ENCODE assay signal across 20 cellular contexts in the genomic region with DNA sequence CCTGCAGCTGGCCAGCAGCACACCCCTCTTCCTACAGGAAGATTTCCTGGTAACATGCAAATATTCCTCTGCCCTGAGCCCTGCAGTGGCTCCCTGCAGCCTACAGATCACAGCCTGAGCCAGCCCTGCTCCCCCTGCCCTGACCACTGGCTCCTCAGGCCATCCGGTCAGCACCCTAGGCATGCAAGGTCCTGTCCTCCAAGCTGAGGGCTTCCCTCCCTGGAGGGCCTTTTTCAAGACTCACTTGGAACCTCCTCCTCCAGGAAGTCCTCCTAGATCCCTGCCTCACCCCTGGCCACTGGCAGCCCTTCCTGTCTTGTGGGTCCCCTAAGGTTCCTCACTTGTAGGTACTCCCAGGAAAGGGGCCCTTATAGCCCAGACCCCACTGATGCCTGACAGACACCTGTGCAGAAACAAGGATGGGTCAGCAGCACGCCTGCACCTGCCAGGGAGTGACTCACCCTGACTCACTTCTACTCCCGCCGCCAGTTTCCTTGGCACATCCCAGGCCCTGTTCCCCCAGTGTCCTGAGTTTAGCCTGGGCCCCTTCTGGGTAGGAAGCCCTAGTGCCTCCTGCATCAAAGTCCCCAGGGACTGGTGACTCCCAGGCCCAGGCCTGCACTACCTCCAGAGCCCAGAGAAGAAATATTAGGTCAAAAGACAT. TPM values are rescaled to one million over a fixed set of nuclear protein-coding genes. Genes with fewer than 3 reads are reported as not detected.
DNase-seq lines count a peak whose midpoint lies in the region; FAIRE-seq and TF ChIP-seq lines count a peak whose summit lies in the region.
"Had no signal": no experiment of that assay in that cellular context is flagged by ENCODE, and none has a peak within 500 bp of the region (broad histone marks: within the 10 kb centered on the region; RNA-seq: fewer than 3 reads in every experiment).

No MANE protein-coding gene starts in this region.

- H3K36me3 Mint-ChIP-seq in activated CD4-positive, alpha-beta memory T cell treated with anti-CD3 and anti-CD28 coated beads for 36 hours = no peaks in the 10 kb centered on the region
- peaks cover 3% of the 10 kb centered on the region for H3K36me3 Mint-ChIP-seq in activated CD4-positive, alpha-beta memory T cell treated with anti-CD3 and anti-CD28 coated beads, Interleukin-2, amount 10 ng/mL, durations not matched to agents 7 days and 5 days (ENCODE audit: low read depth)
- H3K36me3 Mint-ChIP-seq: CD4-positive, CD25-positive, alpha-beta regulatory T cell; naive thymus-derived CD8-positive, alpha-beta T cell had no signal

- H3K27me3 Mint-ChIP-seq in activated CD4-positive, alpha-beta memory T cell treated with anti-CD3 and anti-CD28 coated beads for 36 hours = peaks cover 33% of the 10 kb centered on the region
- peaks cover 38% of the 10 kb centered on the region for H3K27me3 Mint-ChIP-seq in activated CD4-positive, alpha-beta memory T cell treated with anti-CD3 and anti-CD28 coated beads, Interleukin-2, amount 10 ng/mL, durations not matched to agents 7 days and 5 days

- BruUV-seq in endothelial cell of umbilical vein (replicated peaks; lab: Mats Ljungman, UMichigan) = no TSS peak

- no peak overlapping the region for H3K27ac Mint-ChIP-seq in activated CD4-positive, alpha-beta memory T cell treated with anti-CD3 and anti-CD28 coated beads for 36 hours
- H3K27ac Mint-ChIP-seq in activated CD4-positive, alpha-beta memory T cell treated with anti-CD3 and anti-CD28 coated beads, Interleukin-2, amount 10 ng/mL, durations not matched to agents 7 days and 5 days = no peak overlapping the region
- H3K27ac Mint-ChIP-seq: CD4-positive, CD25-positive, alpha-beta regulatory T cell; dendritic cell treated with granulocyte-macrophage colony-stimulating factor and Interleukin-4, amounts not matched to agents 40 ng/mL and 50 ng/mL, for 4 days had no signal

- peaks cover 6% of the 10 kb centered on the region for H3K4me1 Mint-ChIP-seq in activated CD4-positive, alpha-beta memory T cell treated with anti-CD3 and anti-CD28 coated beads for 36 hours (ENCODE audit: low read depth)
- peaks cover 15% of the 10 kb centered on the region for H3K4me1 Mint-ChIP-seq in activated CD4-positive, alpha-beta memory T cell treated with anti-CD3 and anti-CD28 coated beads, Interleukin-2, amount 10 ng/mL, durations not matched to agents 7 days and 5 days

- H2AFZ ChIP-seq in endothelial cell of umbilical vein (ENCODE audit: low read depth, low read length) = no peak overlapping the region

- no peak overlapping the region for H3K27ac ChIP-seq in endothelial cell of umbilical vein (ENCODE audit: insufficient read depth, low read depth, low read length)
- H3K27ac ChIP-seq: 22Rv1, esophagus squamous epithelium, WERI-Rb-1 had no signal

- no peaks in the 10 kb centered on the region for H3K36me3 ChIP-seq in endothelial cell of umbilical vein (ENCODE audit: control insufficient read depth in 2 of 2, extremely low read depth in 1 of 2, insufficient read depth in 2 of 2, low read length in 2 of 2)
- H3K36me3 ChIP-seq: WERI-Rb-1 had no signal

- DNase-seq in activated CD4-positive, alpha-beta memory T cell treated with anti-CD3 and anti-CD28 coated beads for 36 hours = no peak
- no peak for DNase-seq in activated CD4-positive, alpha-beta memory T cell treated with anti-CD3 and anti-CD28 coated beads, Interleukin-2, amount 10 ng/mL, durations not matched to agents 7 days and 5 days
- DNase-seq in NB4 (ENCODE audit: low read depth) = peak; percentile 46
- DNase-seq in endothelial cell of umbilical vein (ENCODE audit: low read depth, low spot score) = peak; percentile 28
- peak; percentile 39 for DNase-seq in renal cortical epithelial cell (ENCODE audit: low read depth)
- DNase-seq in stimulated activated CD4-positive, alpha-beta T cell treated with anti-CD3 and anti-CD28 coated beads, Interleukin-4, amount 100 ng/mL, for 1 hour = no peak
- DNase-seq in AML-193 (lab: John Stamatoyannopoulos, UW) = no peak
- no peak for DNase-seq in GM10266 (ENCODE audit: extremely low spot score)
- DNase-seq: activated effector memory CD4-positive, alpha-beta T cell treated with Interleukin-2 at 50 U/mL for 16 hours; CD4-positive, CD25-positive, alpha-beta regulatory T cell; esophagus squamous epithelium; GDM1; left ventricle myocardium superior; naive thymus-derived CD8-positive, alpha-beta T cell; retina; substantia nigra; WERI-Rb-1 had no signal

- peaks cover 14% of the 10 kb centered on the region for H3K4me1 ChIP-seq in endothelial cell of umbilical vein (ENCODE audit: control insufficient read depth, extremely low read depth, insufficient read depth, low read length)

- intact Hi-C loops in activated CD4-positive, alpha-beta memory T cell treated with anti-CD3 and anti-CD28 coated beads for 36 hours (cut with micrococcal nuclease) = no loop called here
- intact Hi-C loops in endothelial cell of umbilical vein (cut with micrococcal nuclease) = no loop called here

- H3K4me3 ChIP-seq in NB4 (ENCODE audit: low read depth, low read length) (no peak overlapping the region), endothelial cell of umbilical vein (replicated peaks in 1 of 3; ENCODE audit: insufficient read depth in 1 of 3, low read depth in 1 of 3, low read length in 3 of 3) (no peak overlapping the region)

- no peak overlapping the region for H3K9ac ChIP-seq in endothelial cell of umbilical vein (replicated peaks; ENCODE audit: extremely low read depth, insufficient read depth, low read length)

- H3K79me2 ChIP-seq in endothelial cell of umbilical vein (ENCODE audit: control insufficient read depth, insufficient read depth, low read length) = no peaks in the 10 kb centered on the region

- H3K9me1 ChIP-seq in endothelial cell of umbilical vein (replicated peaks; ENCODE audit: control insufficient read depth, extremely low read depth, insufficient read depth, low read length) = no peaks in the 10 kb centered on the region

- H4K20me1 ChIP-seq in endothelial cell of umbilical vein (replicated peaks; ENCODE audit: control insufficient read depth, extremely low read depth, insufficient read depth, low read length) = no peaks in the 10 kb centered on the region

- peaks cover 0 to 12% of the 10 kb centered on the region in 2 experiments for H3K27me3 ChIP-seq in endothelial cell of umbilical vein (ENCODE audit: control insufficient read depth in 2 of 2, insufficient read depth in 2 of 2, low read length in 2 of 2)

- peak; percentile 24 for FAIRE-seq in endothelial cell of umbilical vein (lab: Jason Lieb, UNC)
- FAIRE-seq: astrocyte had no signal

- no peak overlapping the region for H3K4me2 ChIP-seq in endothelial cell of umbilical vein (ENCODE audit: insufficient read depth, low read length)

- TF ChIP-seq POLR2A in NB4 (IDR thresholded peaks at IDR 0.05; ENCODE audit: extremely low read depth, insufficient read length) (no peak), endothelial cell of umbilical vein (IDR thresholded peaks at IDR 0.05; ENCODE audit: low read depth, low read length) (no peak)

- TF ChIP-seq CTCF in NB4 (IDR thresholded peaks at IDR 0.05; ENCODE audit: low read depth, low read length) (no peak), endothelial cell of umbilical vein (IDR thresholded peaks at IDR 0.05; ENCODE audit: extremely low read depth in 1 of 2, insufficient read depth in 1 of 2, low read depth in 1 of 2, low read length in 2 of 2) (no peak), GM10266 (IDR thresholded peaks at IDR 0.05; ENCODE audit: control insufficient read depth, insufficient read depth, low read depth, missing control alignments) (no peak)

- POLR2A ChIA-PET in activated CD4-positive, alpha-beta memory T cell treated with anti-CD3 and anti-CD28 coated beads for 36 hours (lab: Charles Lee) = no interaction called here
- POLR2A ChIA-PET in activated CD4-positive, alpha-beta memory T cell treated with anti-CD3 and anti-CD28 coated beads, Interleukin-2, amount 10 ng/mL, durations not matched to agents 7 days and 5 days (lab: Charles Lee) = no interaction called here
- POLR2A ChIA-PET in endothelial cell of umbilical vein (lab: Charles Lee) = no interaction called here

- H3K4me3 Mint-ChIP-seq in activated CD4-positive, alpha-beta memory T cell treated with anti-CD3 and anti-CD28 coated beads for 36 hours = peak overlapping the region; percentile 16
- no peak overlapping the region for H3K4me3 Mint-ChIP-seq in activated CD4-positive, alpha-beta memory T cell treated with anti-CD3 and anti-CD28 coated beads, Interleukin-2, amount 10 ng/mL, durations not matched to agents 7 days and 5 days
- H3K4me3 Mint-ChIP-seq: dendritic cell treated with granulocyte-macrophage colony-stimulating factor and Interleukin-4, amounts not matched to agents 40 ng/mL and 50 ng/mL, for 4 days had no signal

- dilution Hi-C loops in endothelial cell of umbilical vein (cut with MboI; ENCODE audit: extremely low pct_ligation_motif_present, low sequenced_read_pairs) = no loop called here

- no peaks in the 10 kb centered on the region for H3K9me3 ChIP-seq in endothelial cell of umbilical vein (replicated peaks; ENCODE audit: control insufficient read depth, insufficient read depth, low read length)
- H3K9me3 ChIP-seq: esophagus squamous epithelium had no signal

- H3K9me3 Mint-ChIP-seq in activated CD4-positive, alpha-beta memory T cell treated with anti-CD3 and anti-CD28 coated beads for 36 hours = no peaks in the 10 kb centered on the region
- H3K9me3 Mint-ChIP-seq in activated CD4-positive, alpha-beta memory T cell treated with anti-CD3 and anti-CD28 coated beads, Interleukin-2, amount 10 ng/mL, durations not matched to agents 7 days and 5 days = no peaks in the 10 kb centered on the region
- H3K9me3 Mint-ChIP-seq: dendritic cell treated with granulocyte-macrophage colony-stimulating factor and Interleukin-4, amounts not matched to agents 40 ng/mL and 50 ng/mL, for 4 days; naive thymus-derived CD8-positive, alpha-beta T cell had no signal

- CTCF ChIA-PET in activated CD4-positive, alpha-beta memory T cell treated with anti-CD3 and anti-CD28 coated beads for 36 hours (lab: Charles Lee) = no interaction called here
- CTCF ChIA-PET in activated CD4-positive, alpha-beta memory T cell treated with anti-CD3 and anti-CD28 coated beads, Interleukin-2, amount 10 ng/mL, durations not matched to agents 7 days and 5 days (lab: Charles Lee) = no interaction called here
- CTCF ChIA-PET in endothelial cell of umbilical vein (lab: Charles Lee) = no interaction called here

RNA-seq across cellular contexts. Expression of gene SLC4A11, which starts 3.2 kb away (rescaled TPM):
- total RNA-seq in activated CD4-positive, alpha-beta memory T cell treated with anti-CD3 and anti-CD28 coated beads for 36 hours = 1 to 10 TPM in 1 of 2 experiments, under 1 TPM in 1; 0.87 to 1.1 TPM
- 1 to 10 TPM; 1.6 to 1.8 TPM for total RNA-seq in activated CD4-positive, alpha-beta memory T cell treated with anti-CD3 and anti-CD28 coated beads, Interleukin-2, amount 10 ng/mL, durations not matched to agents 7 days and 5 days
- total RNA-seq in endothelial cell of umbilical vein = 10.2 and 15.5 TPM in 2 replicates
- 5.7 and 6.1 TPM in 2 replicates for polyA plus RNA-seq in endothelial cell of umbilical vein
- polyA plus RNA-seq in endothelial cell of umbilical vein (2011; cell fraction: cytosol; rRNA removed) = 3.2 and 3.4 TPM in 2 replicates
- polyA plus RNA-seq in endothelial cell of umbilical vein (2011; cell fraction: nucleus; rRNA removed) = 32.5 and 40.0 TPM in 2 replicates
- polyA plus RNA-seq in endothelial cell of umbilical vein (2012) = 12.0 and 13.5 TPM in 2 replicates
- polyA minus RNA-seq in endothelial cell of umbilical vein = 3.7 and 5.0 TPM in 2 replicates
- polyA minus RNA-seq in endothelial cell of umbilical vein (2011; cell fraction: cytosol; rRNA and poly(A)+ RNA removed) = 1.0 TPM
- 6.8 and 11.8 TPM in 2 replicates for polyA minus RNA-seq in endothelial cell of umbilical vein (2011; cell fraction: nucleus; rRNA and poly(A)+ RNA removed)
- 3.1 and 3.8 TPM in 2 replicates for total RNA-seq in renal cortical epithelial cell
- polyA plus RNA-seq: naive thymus-derived CD8-positive, alpha-beta T cell had no signal

RNA-seq across cellular contexts. Expression of gene ITPA, which starts 26.5 kb away (rescaled TPM):
- total RNA-seq in activated CD4-positive, alpha-beta memory T cell treated with anti-CD3 and anti-CD28 coated beads for 36 hours = 10 to 100 TPM; 54.0 to 56.2 TPM
- total RNA-seq in activated CD4-positive, alpha-beta memory T cell treated with anti-CD3 and anti-CD28 coated beads, Interleukin-2, amount 10 ng/mL, durations not matched to agents 7 days and 5 days = 10 to 100 TPM; 42.3 to 49.2 TPM
- total RNA-seq in endothelial cell of umbilical vein (59.8 and 65.0 TPM in 2 replicates), renal cortical epithelial cell (24.6 and 43.1 TPM in 2 replicates)
- polyA plus RNA-seq in endothelial cell of umbilical vein = 43.2 and 50.7 TPM in 2 replicates
- 31.2 and 39.2 TPM in 2 replicates for polyA plus RNA-seq in endothelial cell of umbilical vein (2011; cell fraction: cytosol; rRNA removed)
- polyA plus RNA-seq in endothelial cell of umbilical vein (2011; cell fraction: nucleus; rRNA removed) = 40.3 and 41.2 TPM in 2 replicates
- polyA plus RNA-seq in endothelial cell of umbilical vein (2012) = 35.4 and 38.2 TPM in 2 replicates
- polyA minus RNA-seq in endothelial cell of umbilical vein = 7.1 and 9.8 TPM in 2 replicates
- polyA minus RNA-seq in endothelial cell of umbilical vein (2011; cell fraction: cytosol; rRNA and poly(A)+ RNA removed) = 18.7 TPM
- 6.5 and 9.9 TPM in 2 replicates for polyA minus RNA-seq in endothelial cell of umbilical vein (2011; cell fraction: nucleus; rRNA and poly(A)+ RNA removed)

RNA-seq across cellular contexts. Expression of gene DDRGK1, which starts 31.3 kb away (rescaled TPM):
- total RNA-seq in activated CD4-positive, alpha-beta memory T cell treated with anti-CD3 and anti-CD28 coated beads for 36 hours = 10 to 100 TPM; 72.1 to 76.8 TPM
- 10 to 100 TPM; 66.6 to 68.3 TPM for total RNA-seq in activated CD4-positive, alpha-beta memory T cell treated with anti-CD3 and anti-CD28 coated beads, Interleukin-2, amount 10 ng/mL, durations not matched to agents 7 days and 5 days
- total RNA-seq in endothelial cell of umbilical vein (52.2 and 54.0 TPM in 2 replicates), renal cortical epithelial cell (26.6 and 68.0 TPM in 2 replicates)
- polyA plus RNA-seq in endothelial cell of umbilical vein = 41.7 and 48.5 TPM in 2 replicates
- 47.7 and 48.4 TPM in 2 replicates for polyA plus RNA-seq in endothelial cell of umbilical vein (2011; cell fraction: cytosol; rRNA removed)
- polyA plus RNA-seq in endothelial cell of umbilical vein (2011; cell fraction: nucleus; rRNA removed) = 39.7 and 60.0 TPM in 2 replicates
- 31.0 and 46.7 TPM in 2 replicates for polyA plus RNA-seq in endothelial cell of umbilical vein (2012)
- polyA minus RNA-seq in endothelial cell of umbilical vein = 30.4 and 30.5 TPM in 2 replicates
- polyA minus RNA-seq in endothelial cell of umbilical vein (2011; cell fraction: cytosol; rRNA and poly(A)+ RNA removed) = 16.7 TPM
- polyA minus RNA-seq in endothelial cell of umbilical vein (2011; cell fraction: nucleus; rRNA and poly(A)+ RNA removed) = 10.5 and 12.9 TPM in 2 replicates

Comparison
In these comparisons a context has a peak if more than half of its experiments do, and no peak if none do; other contexts are left out.
1. DNase-seq: peak in NB4 (single experiment), endothelial cell of umbilical vein (single experiment) and renal cortical epithelial cell (single experiment); none in activated CD4-positive, alpha-beta memory T cell treated with anti-CD3 and anti-CD28 coated beads for 36 hours (single experiment), activated CD4-positive, alpha-beta memory T cell treated with anti-CD3 and anti-CD28 coated beads, Interleukin-2, amount 10 ng/mL, durations not matched to agents 7 days and 5 days (single experiment), stimulated activated CD4-positive, alpha-beta T cell treated with anti-CD3 and anti-CD28 coated beads, Interleukin-4, amount 100 ng/mL, for 1 hour (single experiment), AML-193 (0 of 2) and GM10266 (single experiment).